ENCODE assay signal across 1 cellular context in genomic region chr11:132976115-132976514, GRCh38.
TF ChIP-seq lines count a peak whose summit lies in the region.

No MANE protein-coding gene starts in this region.

TF ChIP-seq in SK-N-SH treated with all-trans-retinoic acid at 6 μM for 48 hours, 23 proteins besides CTCF, POLR2A, EP300 and RAD21 (continued from another document):
- TF ChIP-seq ZNF565 (CRISPR knock-in tag; conservative IDR thresholded peaks at IDR 0.05; ENCODE audit: low read depth) (no peak), ZNF70 (CRISPR knock-in tag; IDR thresholded peaks at IDR 0.05) (no peak), CSRNP3 (CRISPR knock-in tag; IDR thresholded peaks at IDR 0.05) (no peak), ISL1 (CRISPR knock-in tag; IDR thresholded peaks at IDR 0.05) (no peak), ZFP30 (CRISPR knock-in tag; IDR thresholded peaks at IDR 0.05) (no peak), ZFP3 (CRISPR knock-in tag; IDR thresholded peaks at IDR 0.05) (no peak), BACH2 (CRISPR knock-in tag; IDR thresholded peaks at IDR 0.05; ENCODE audit: borderline replicate concordance) (no peak), SNAI2 (CRISPR knock-in tag; IDR thresholded peaks at IDR 0.05) (no peak), PATZ1 (CRISPR knock-in tag; IDR thresholded peaks at IDR 0.05; ENCODE audit: borderline replicate concordance) (no peak), ESRRG (CRISPR knock-in tag; IDR thresholded peaks at IDR 0.05) (no peak)
